In genomic region chr12:6428326-6428725, GRCh38 we compare ENCODE assay signal across 24 cellular contexts. TPM values are rescaled to one million over a fixed set of nuclear protein-coding genes. Genes with fewer than 3 reads are reported as not detected.
DNase-seq lines count a peak whose midpoint lies in the region; ATAC-seq and TF ChIP-seq lines count a peak whose summit lies in the region.
"Had no signal": no experiment of that assay in that cellular context is flagged by ENCODE, and none has a peak within 500 bp of the region (broad histone marks: within the 10 kb centered on the region; RNA-seq: fewer than 3 reads in every experiment).

No MANE protein-coding gene starts in this region.

- H3K27ac ChIP-seq in CD4-positive, CD25-positive, alpha-beta regulatory T cell (ENCODE audit: insufficient read depth, low read length, poor library complexity, severe bottlenecking): no peak overlapping the region
- peak overlapping the region; percentile 98 for H3K27ac ChIP-seq in DOHH2 (ENCODE audit: low read depth, low read length)
- H3K27ac ChIP-seq in mammary epithelial cell (ENCODE audit: insufficient read depth, low read depth, low read length): no peak overlapping the region
- H3K27ac ChIP-seq: left lung, neutrophil, RWPE1, tibial artery had no signal

- no peak overlapping the region for H3K9ac ChIP-seq in mammary epithelial cell (ENCODE audit: insufficient read depth, low read length)

- no peak overlapping the region for H2AFZ ChIP-seq in mammary epithelial cell (ENCODE audit: low read depth, low read length)

- no peaks in the 10 kb centered on the region for H3K9me3 Mint-ChIP-seq in CD4-positive, CD25-positive, alpha-beta regulatory T cell
- H3K9me3 Mint-ChIP-seq in activated B cell treated with CpG ODN at 0.5 μM for 24 hours: no peaks in the 10 kb centered on the region
- H3K9me3 Mint-ChIP-seq in naive B cell: no peaks in the 10 kb centered on the region
- H3K9me3 Mint-ChIP-seq: endodermal cell had no signal

- no peaks in the 10 kb centered on the region for H3K36me3 ChIP-seq in CD4-positive, CD25-positive, alpha-beta regulatory T cell (ENCODE audit: control insufficient read depth, insufficient read depth, low read length)
- H3K36me3 ChIP-seq in DOHH2 (ENCODE audit: control insufficient read depth, low read length) (no peaks in the 10 kb centered on the region), mammary epithelial cell (ENCODE audit: insufficient read depth, low read length) (no peaks in the 10 kb centered on the region)
- H3K36me3 ChIP-seq: HAP-1, left lung, neutrophil, tibial artery had no signal

- H3F3A ChIP-seq in DOHH2 (ENCODE audit: control insufficient read depth, insufficient read depth): peaks cover 78% of the 10 kb centered on the region

- dilution Hi-C loops in mammary epithelial cell (cut with HindIII; ENCODE audit: low sequenced_read_pairs): no loop called here

- peaks cover 53% of the 10 kb centered on the region for H3K4me1 ChIP-seq in CD4-positive, CD25-positive, alpha-beta regulatory T cell (ENCODE audit: control insufficient read depth, insufficient read depth, low read length, poor library complexity, severe bottlenecking)
- H3K4me1 ChIP-seq in DOHH2 (ENCODE audit: control insufficient read depth, low read length) (peaks cover 100% of the 10 kb centered on the region), mammary epithelial cell (ENCODE audit: insufficient read depth, low read length) (peaks cover 16% of the 10 kb centered on the region)

- H3K4me2 ChIP-seq in DOHH2 (ENCODE audit: low read length) (peak overlapping the region; percentile 90), mammary epithelial cell (ENCODE audit: insufficient read depth, low read depth, low read length) (no peak overlapping the region)

- H3K9me3 ChIP-seq in CD4-positive, CD25-positive, alpha-beta regulatory T cell (ENCODE audit: control insufficient read depth in 2 of 2, low read length in 2 of 2): no peaks in the 10 kb centered on the region
- H3K9me3 ChIP-seq in DOHH2 (ENCODE audit: control insufficient read depth, insufficient read depth, low read length) (no peaks in the 10 kb centered on the region), mammary epithelial cell (replicated peaks; ENCODE audit: insufficient read depth, low read length) (no peaks in the 10 kb centered on the region)
- H3K9me3 ChIP-seq: HAP-1, left lung, neutrophil, tibial artery had no signal

- ATAC-seq in CD4-positive, CD25-positive, alpha-beta regulatory T cell (ENCODE audit: low read depth in 2 of 2): no peak
- ATAC-seq in activated B cell treated with CpG ODN at 0.5 μM for 24 hours (ENCODE audit: low read depth) (no peak), naive B cell (ENCODE audit: low read depth in 2 of 2) (no peak), SK-N-SH treated with all-trans-retinoic acid at 6 μM for 48 hours (no peak)
- ATAC-seq: left lung had no signal

- in situ Hi-C loops in mammary epithelial cell (cut with MboI; ENCODE audit: low sequenced_read_pairs in 2 of 2): loop anchor here (10.0 kb wide), 1 partner anchor 116 kb away; no protein-coding TSS in a partner anchor
- in situ Hi-C loops in GM13977 (cut with MboI; ENCODE audit: low pct_unique_long_range_greater_than_20kb, low sequenced_read_pairs, unreplicated experiment): loop anchor here (10.0 kb wide), 1 partner anchor 106 kb away; the partner anchor contains the start of gene GAPDH

- CTCF ChIA-PET in activated B cell treated with CpG ODN at 0.5 μM for 24 hours (lab: Charles Lee): interaction anchor here (1.0 to 7.6 kb wide), 3 partner anchors 35 to 111 kb away, joined by 3 to 276 read pairs (median 111); partner anchors contain the start of gene VAMP1
- CTCF ChIA-PET in mammary epithelial cell (lab: Charles Lee; ENCODE audit: low non-redundant PET): no interaction called here

- peak overlapping the region in 2 of 3 donors; percentile 34 to 99 for H3K27ac Mint-ChIP-seq in CD4-positive, CD25-positive, alpha-beta regulatory T cell
- H3K27ac Mint-ChIP-seq in activated B cell treated with CpG ODN at 0.5 μM for 24 hours (peak overlapping the region; percentile 99), naive B cell (peak overlapping the region; percentile 86 to 100 (median 98))
- H3K27ac Mint-ChIP-seq: endodermal cell had no signal

- BruUV-seq in mammary epithelial cell (replicated peaks; lab: Mats Ljungman, UMichigan): no TSS peak

- H3K27me3 ChIP-seq in CD4-positive, CD25-positive, alpha-beta regulatory T cell (ENCODE audit: control insufficient read depth, insufficient read depth, low read length): no peaks in the 10 kb centered on the region
- H3K27me3 ChIP-seq in DOHH2 (ENCODE audit: control insufficient read depth, low read length) (no peaks in the 10 kb centered on the region), mammary epithelial cell (ENCODE audit: insufficient read depth, low read length) (no peaks in the 10 kb centered on the region)
- H3K27me3 ChIP-seq: left lung, neutrophil, tibial artery had no signal

- H3K36me3 Mint-ChIP-seq in CD4-positive, CD25-positive, alpha-beta regulatory T cell: no peaks in the 10 kb centered on the region
- H3K36me3 Mint-ChIP-seq in activated B cell treated with CpG ODN at 0.5 μM for 24 hours (ENCODE audit: low read depth) (no peaks in the 10 kb centered on the region), naive B cell (no peaks in the 10 kb centered on the region)

- H3K4me3 Mint-ChIP-seq in CD4-positive, CD25-positive, alpha-beta regulatory T cell: peak overlapping the region in 2 of 4 donors; percentile 5 to 85
- H3K4me3 Mint-ChIP-seq in activated B cell treated with CpG ODN at 0.5 μM for 24 hours (peak overlapping the region; percentile 53), naive B cell (peak overlapping the region in 7 of 8 donors; percentile 12 to 89 (median 52))
- H3K4me3 Mint-ChIP-seq: endodermal cell had no signal

- no peaks in the 10 kb centered on the region for H3K9me2 ChIP-seq in DOHH2 (replicated peaks; ENCODE audit: control insufficient read depth, low read length)

- no peaks in the 10 kb centered on the region for H3K79me2 ChIP-seq in DOHH2 (ENCODE audit: control insufficient read depth, low read length)
- no peaks in the 10 kb centered on the region for H3K79me2 ChIP-seq in mammary epithelial cell (ENCODE audit: insufficient read depth, low read length)

- H4K20me1 ChIP-seq in DOHH2 (ENCODE audit: control insufficient read depth, insufficient read depth, low read depth, low read length): no peaks in the 10 kb centered on the region
- no peaks in the 10 kb centered on the region for H4K20me1 ChIP-seq in mammary epithelial cell (ENCODE audit: insufficient read depth, low read length)

- H3K4me1 Mint-ChIP-seq in CD4-positive, CD25-positive, alpha-beta regulatory T cell: peaks cover 18 to 83% (median 50%) of the 10 kb centered on the region in 4 donors
- H3K4me1 Mint-ChIP-seq in activated B cell treated with CpG ODN at 0.5 μM for 24 hours (peaks cover 71% of the 10 kb centered on the region), naive B cell (peaks cover 49 to 80% (median 59%) of the 10 kb centered on the region in 3 donors)

- intact Hi-C loops in activated B cell treated with CpG ODN at 0.5 μM for 24 hours (cut with micrococcal nuclease) (loop anchor here (5.0 to 10.0 kb wide), 3 partner anchors 424 to 1546 kb away; partner anchors contain the start of genes CDCA3, PTPN6 and USP5), mammary epithelial cell (cut with micrococcal nuclease) (no loop called here)

- no peak for DNase-seq in CD4-positive, CD25-positive, alpha-beta regulatory T cell
- DNase-seq in activated B cell treated with CpG ODN at 0.5 μM for 24 hours: no peak
- DNase-seq in naive B cell: no peak
- DNase-seq in mammary epithelial cell: no peak
- DNase-seq in GM13977 (ENCODE audit: low spot score): no peak
- DNase-seq: activated gamma-delta T cell; GF-D8; glutamatergic neuron; Kasumi-1; left lung; NCI-H1092 treated with DMSO at 0.1 percent for 48 hours; NCI-H2107; NCI-H510A; stimulated activated CD4-positive, alpha-beta T cell treated with anti-CD3 and anti-CD28 coated beads, Interleukin-12 subunit alpha, Interleukin-12 subunit beta, amount 100 ng/mL, for 4 hours; SW 1271; tibial artery had no signal

- POLR2A ChIA-PET in activated B cell treated with CpG ODN at 0.5 μM for 24 hours (lab: Charles Lee): interaction anchor here (0.7 to 8.6 kb wide), 9 partner anchors 10 to 464 kb away, joined by 4 to 200 read pairs (median 71); partner anchors contain the start of genes CD27, GAPDH, MRPL51 and TAPBPL

- no peaks in the 10 kb centered on the region for H3K27me3 Mint-ChIP-seq in CD4-positive, CD25-positive, alpha-beta regulatory T cell
- no peaks in the 10 kb centered on the region for H3K27me3 Mint-ChIP-seq in activated B cell treated with CpG ODN at 0.5 μM for 24 hours
- peaks cover 0 to 3% (median 0%) of the 10 kb centered on the region in 3 donors for H3K27me3 Mint-ChIP-seq in naive B cell

- no peak overlapping the region for H3K4me3 ChIP-seq in CD4-positive, CD25-positive, alpha-beta regulatory T cell (ENCODE audit: low read depth, low read length)
- H3K4me3 ChIP-seq in DOHH2 (ENCODE audit: low read length): peak overlapping the region; percentile 71
- H3K4me3 ChIP-seq in mammary epithelial cell (replicated peaks in 1 of 3; ENCODE audit: insufficient read depth in 1 of 3, low read depth in 2 of 3, low read length in 3 of 3): no peak overlapping the region
- H3K4me3 ChIP-seq: HAP-1, left lung, tibial artery had no signal

- 85% methylated on average over 3 of the region's 3 CpGs for WGBS in mammary epithelial cell (ENCODE audit: low coverage, missing lambda C conversion rate)

- TF ChIP-seq CTCF in DOHH2 (IDR thresholded peaks at IDR 0.05; ENCODE audit: low read depth, low read length, poor library complexity, severe bottlenecking): no peak
- no peak for TF ChIP-seq CTCF in activated B cell treated with CpG ODN at 0.5 μM for 24 hours (IDR thresholded peaks at IDR 0.05)
- no peak for TF ChIP-seq CTCF in mammary epithelial cell (conservative IDR thresholded peaks at IDR 0.05 in 1 of 2, IDR thresholded peaks at IDR 0.05 in 1 of 2; ENCODE audit: extremely low read depth in 1 of 2, insufficient read depth in 1 of 2, low read depth in 1 of 2, low read length in 2 of 2)
- no peak for TF ChIP-seq CTCF in GM13977 (IDR thresholded peaks at IDR 0.05; ENCODE audit: extremely low read depth, insufficient read depth, missing control alignments)

RNA-seq across cellular contexts. Expression of gene CD27, which starts 16.4 kb away (rescaled TPM):
- 156 TPM for total RNA-seq in CD4-positive, CD25-positive, alpha-beta regulatory T cell
- polyA plus RNA-seq in CD4-positive, CD25-positive, alpha-beta regulatory T cell: 100 to 1,000 TPM; 547 to 707 (median 641) TPM
- total RNA-seq in activated B cell treated with CpG ODN at 0.5 μM for 24 hours (39.3 and 43.8 TPM in 2 replicates), mammary epithelial cell (not detected)
- polyA plus RNA-seq in naive B cell (ENCODE audit: low read depth in 6 of 6) (10 to 100 TPM in 1 of 6 donors, 1 to 10 TPM in 5; 3.2 to 14.8 (median 6.6) TPM), mammary epithelial cell (not detected)
- polyA minus RNA-seq in mammary epithelial cell: not detected
- total RNA-seq: HT1080, renal cortical epithelial cell had no signal

RNA-seq across cellular contexts. Expression of gene TAPBPL, which starts 23.5 kb away (rescaled TPM):
- 28.0 TPM for total RNA-seq in CD4-positive, CD25-positive, alpha-beta regulatory T cell
- 10 to 100 TPM; 34.8 to 72.7 (median 46.9) TPM for polyA plus RNA-seq in CD4-positive, CD25-positive, alpha-beta regulatory T cell
- total RNA-seq in activated B cell treated with CpG ODN at 0.5 μM for 24 hours: 52.5 and 64.0 TPM in 2 replicates
- 100 to 1,000 TPM in 3 of 6 donors, 10 to 100 TPM in 3; 61.0 to 128 (median 108) TPM for polyA plus RNA-seq in naive B cell (ENCODE audit: low read depth in 6 of 6)
- total RNA-seq in mammary epithelial cell: 1 to 10 TPM; 4.0 to 5.0 TPM
- polyA plus RNA-seq in mammary epithelial cell: 7.3 TPM
- polyA minus RNA-seq in mammary epithelial cell: 52.6 TPM

RNA-seq across cellular contexts. Expression of gene VAMP1, which starts 42.2 kb away (rescaled TPM):
- 67.3 TPM for total RNA-seq in CD4-positive, CD25-positive, alpha-beta regulatory T cell
- polyA plus RNA-seq in CD4-positive, CD25-positive, alpha-beta regulatory T cell: 10 to 100 TPM in 3 of 4 donors, 1 to 10 TPM in 1; 9.8 to 16.1 (median 13.5) TPM
- total RNA-seq in activated B cell treated with CpG ODN at 0.5 μM for 24 hours: 32.9 and 34.5 TPM in 2 replicates
- polyA plus RNA-seq in naive B cell (ENCODE audit: low read depth in 6 of 6): 1 to 10 TPM; 1.7 to 6.7 (median 4.5) TPM
- total RNA-seq in mammary epithelial cell: 1 to 10 TPM; 2.1 to 5.0 TPM
- 5.8 TPM for polyA plus RNA-seq in mammary epithelial cell
- 2.4 TPM for polyA minus RNA-seq in mammary epithelial cell

RNA-seq across cellular contexts. Expression of gene LTBR, which starts 44.4 kb away (rescaled TPM):
- not detected for total RNA-seq in CD4-positive, CD25-positive, alpha-beta regulatory T cell
- polyA plus RNA-seq in CD4-positive, CD25-positive, alpha-beta regulatory T cell: under 1 TPM in 1 of 4 donors, not detected in 3; 0.35 TPM
- total RNA-seq in activated B cell treated with CpG ODN at 0.5 μM for 24 hours (0.33 TPM in 1 of 2 replicates, not detected in the other), mammary epithelial cell (100 to 1,000 TPM; 134 to 149 TPM)
- polyA plus RNA-seq in naive B cell (ENCODE audit: low read depth in 6 of 6) (under 1 TPM in 3 of 6 donors, not detected in 3; 0.20 to 0.90 (median 0.22) TPM), mammary epithelial cell (119 TPM)
- 89.5 TPM for polyA minus RNA-seq in mammary epithelial cell

RNA-seq across cellular contexts. Expression of gene SCNN1A, which starts 53.0 kb away (rescaled TPM):
- 0.86 TPM for total RNA-seq in CD4-positive, CD25-positive, alpha-beta regulatory T cell
- polyA plus RNA-seq in CD4-positive, CD25-positive, alpha-beta regulatory T cell: under 1 TPM; 0.09 to 0.60 (median 0.22) TPM
- total RNA-seq in activated B cell treated with CpG ODN at 0.5 μM for 24 hours (not detected in 2 replicates), mammary epithelial cell (100 to 1,000 TPM; 171 to 202 TPM)
- polyA plus RNA-seq in naive B cell (ENCODE audit: low read depth in 6 of 6) (not detected), mammary epithelial cell (174 TPM)
- polyA minus RNA-seq in mammary epithelial cell: 383 TPM

Comparison
In these comparisons a context has a peak if more than half of its experiments do, and no peak if none do; other contexts are left out.
1. RNA of gene CD27, which starts 16.4 kb away (total RNA-seq): 156 TPM in CD4-positive, CD25-positive, alpha-beta regulatory T cell (single experiment) and 39.3 to 43.8 TPM in activated B cell treated with CpG ODN at 0.5 μM for 24 hours; not detected in mammary epithelial cell; every median in the first group is over 10 times any median in the second.
2. Peak in every context shown above with its lines, with median percentiles within 50 percentile points of each other: H3K27ac Mint-ChIP-seq.